ENCODE assay signal across 17 cellular contexts in the genomic region with DNA sequence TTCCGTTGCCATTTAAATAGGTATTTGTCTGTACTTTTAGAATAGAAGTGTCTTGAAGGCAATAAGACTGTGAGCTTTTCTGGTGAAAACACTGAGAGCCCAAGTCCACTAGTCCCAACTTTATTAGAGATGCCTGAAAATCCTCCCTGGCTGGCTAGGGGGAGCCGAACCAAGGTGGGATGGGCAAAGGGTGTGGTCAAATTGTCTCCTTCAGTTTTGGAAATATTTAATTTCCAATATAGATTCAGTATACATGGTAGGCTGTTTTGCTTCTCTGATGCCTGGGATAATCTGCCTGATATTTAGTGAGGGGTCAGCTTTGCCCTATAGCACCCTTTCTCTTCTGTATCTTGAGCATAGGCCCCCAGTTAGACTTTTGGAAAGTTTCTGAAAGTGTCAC. TPM values are rescaled to one million over a fixed set of nuclear protein-coding genes. Genes with fewer than 3 reads are reported as not detected.
DNase-seq lines count a peak whose midpoint lies in the region; ATAC-seq and TF ChIP-seq lines count a peak whose summit lies in the region.
"Had no signal": no experiment of that assay in that cellular context is flagged by ENCODE, and none has a peak within 500 bp of the region (broad histone marks: within the 10 kb centered on the region; RNA-seq: fewer than 3 reads in every experiment).

No MANE protein-coding gene starts in this region.

- H2BK15ac ChIP-seq in mesendoderm (replicated peaks; ENCODE audit: low read depth): no peak overlapping the region

- H2AFZ ChIP-seq in Loucy (ENCODE audit: low read length): no peak overlapping the region

- DNase-seq in AG09309 (ENCODE audit: low read depth): no peak
- DNase-seq in choroid plexus epithelial cell (ENCODE audit: low read depth): no peak
- no peak for DNase-seq in mesendoderm
- no peak for DNase-seq in NCI-H146 (lab: John Stamatoyannopoulos, UW)
- DNase-seq in sigmoid colon: no peak
- DNase-seq in substantia nigra (lab: John Stamatoyannopoulos, UW): no peak
- DNase-seq: COR-L47; GF-D8; lower lobe of right lung; MG63; naive B cell; NCI-H187; NCI-H524; stimulated activated naive CD8-positive, alpha-beta T cell treated with anti-CD3 and anti-CD28 coated beads, Interleukin-15, Interleukin-2, amounts not matched to agents 100 U/mL and 50 U/mL, for 24 hours had no signal

- no peak overlapping the region for H3K27ac ChIP-seq in mesendoderm (ENCODE audit: low read depth, low read length)
- H3K27ac ChIP-seq in sigmoid colon: no peak overlapping the region
- no peak overlapping the region for H3K27ac ChIP-seq in substantia nigra (ENCODE audit: low read depth, low read length, poor library complexity, severe bottlenecking)
- H3K27ac ChIP-seq: lower lobe of right lung had no signal

- no peaks in the 10 kb centered on the region for H3K9me2 ChIP-seq in Loucy (replicated peaks; ENCODE audit: low read depth, low read length)

- no peak overlapping the region for H3K23ac ChIP-seq in mesendoderm (ENCODE audit: low read length)

- H3K4me2 ChIP-seq in Loucy (ENCODE audit: low read depth, low read length, poor library complexity, severe bottlenecking): no peak overlapping the region
- H3K4me2 ChIP-seq in mesendoderm (ENCODE audit: low read length): no peak overlapping the region

- H3K36me3 ChIP-seq in Loucy (ENCODE audit: insufficient read depth, low read length) (no peaks in the 10 kb centered on the region), mesendoderm (ENCODE audit: control insufficient read depth, insufficient read depth, low read length) (no peaks in the 10 kb centered on the region), sigmoid colon (no peaks in the 10 kb centered on the region)
- H3K36me3 ChIP-seq: HAP-1, lower lobe of right lung, MG63 had no signal

- no peak overlapping the region for H4K5ac ChIP-seq in mesendoderm (ENCODE audit: low read length)

- no peak overlapping the region for H2BK5ac ChIP-seq in mesendoderm (ENCODE audit: low read length)

- H3K4ac ChIP-seq in mesendoderm (ENCODE audit: low read depth, low read length): peak overlapping the region; percentile 37

- no peak overlapping the region for H3K4me3 ChIP-seq in AG09309 (ENCODE audit: control insufficient read depth, low read depth, low read length)
- H3K4me3 ChIP-seq in Loucy (ENCODE audit: low read length, poor library complexity, severe bottlenecking): no peak overlapping the region
- no peak overlapping the region for H3K4me3 ChIP-seq in choroid plexus epithelial cell (ENCODE audit: low read depth, low read length)
- H3K4me3 ChIP-seq in mesendoderm (ENCODE audit: low read length): no peak overlapping the region
- no peak overlapping the region for H3K4me3 ChIP-seq in sigmoid colon
- H3K4me3 ChIP-seq: HAP-1, lower lobe of right lung, MG63 had no signal

- no peak overlapping the region for H3K56ac ChIP-seq in mesendoderm (ENCODE audit: low read length)

- intact Hi-C loops in sigmoid colon (cut with DNase I): loop anchor here (10.0 kb wide), 1 partner anchor 258 kb away; no protein-coding TSS in a partner anchor

- H2BK120ac ChIP-seq in mesendoderm (ENCODE audit: low read depth, low read length): peak overlapping the region; percentile 64

- no peaks in the 10 kb centered on the region for H3F3A ChIP-seq in Loucy (ENCODE audit: low read depth)

- H3K9me3 ChIP-seq in Loucy (ENCODE audit: insufficient read depth, low read depth, low read length) (no peaks in the 10 kb centered on the region), sigmoid colon (no peaks in the 10 kb centered on the region)
- H3K9me3 ChIP-seq: HAP-1, lower lobe of right lung, MG63 had no signal

- TF ChIP-seq CTCF in AG09309 (IDR thresholded peaks at IDR 0.05; ENCODE audit: control insufficient read depth, insufficient read depth, low read depth, low read length, missing control alignments) (peak; percentile 12), Loucy (conservative IDR thresholded peaks at IDR 0.05; ENCODE audit: low read length) (peak; percentile 27), choroid plexus epithelial cell (conservative IDR thresholded peaks at IDR 0.05; ENCODE audit: low read depth, low read length) (peak; percentile 26), sigmoid colon (IDR thresholded peaks at IDR 0.05) (no peak)

- H3K79me2 ChIP-seq in Loucy (ENCODE audit: insufficient read depth, low read length): no peaks in the 10 kb centered on the region
- H3K79me2 ChIP-seq in mesendoderm (ENCODE audit: control insufficient read depth, insufficient read depth, low read length): peaks cover 12% of the 10 kb centered on the region

- no peak for TF ChIP-seq POLR2A in sigmoid colon (IDR thresholded peaks at IDR 0.05)

- TF ChIP-seq EP300 in sigmoid colon (IDR thresholded peaks at IDR 0.05): no peak

- no peak overlapping the region for H2AK5ac ChIP-seq in mesendoderm (ENCODE audit: low read length)

- no peaks in the 10 kb centered on the region for H3K79me1 ChIP-seq in mesendoderm (ENCODE audit: low read length)

- no peak for ATAC-seq in GM21390 (IDR thresholded peaks at IDR 0.05; ENCODE audit: unreplicated experiment)
- ATAC-seq: lower lobe of right lung; stimulated activated naive CD8-positive, alpha-beta T cell treated with anti-CD3 and anti-CD28 coated beads, Interleukin-15, Interleukin-2, amounts not matched to agents 100 U/mL and 50 U/mL, for 24 hours had no signal

- peak overlapping the region; percentile 53 for H3K18ac ChIP-seq in mesendoderm (ENCODE audit: low read length)

- no peaks in the 10 kb centered on the region for H4K20me1 ChIP-seq in Loucy (ENCODE audit: insufficient read depth, low read length, poor library complexity, severe bottlenecking)

- no peaks in the 10 kb centered on the region for H3K27me3 ChIP-seq in Loucy (ENCODE audit: insufficient read depth, low read length, poor library complexity, severe bottlenecking)
- no peaks in the 10 kb centered on the region for H3K27me3 ChIP-seq in mesendoderm (ENCODE audit: insufficient read depth, low read length, poor library complexity)
- H3K27me3 ChIP-seq in sigmoid colon: no peaks in the 10 kb centered on the region
- H3K27me3 ChIP-seq: MG63 had no signal

- H3K4me1 ChIP-seq in Loucy (ENCODE audit: insufficient read depth, low read length, poor library complexity, severe bottlenecking) (no peaks in the 10 kb centered on the region), mesendoderm (ENCODE audit: control insufficient read depth, low read depth, low read length) (peaks cover 12% of the 10 kb centered on the region), sigmoid colon (peaks cover 0 to 61% (median 42%) of the 10 kb centered on the region in 4 donors)
- H3K4me1 ChIP-seq: HAP-1 had no signal

- H3K9ac ChIP-seq in Loucy (ENCODE audit: low read depth, low read length, poor library complexity, severe bottlenecking): no peak overlapping the region
- no peak overlapping the region for H3K9ac ChIP-seq in mesendoderm (ENCODE audit: low read length)

- no CpG with 5 or more reads among the region's 2 CpGs for WGBS in mesendoderm (ENCODE audit: extremely low coverage, insufficient coverage, low lambda C conversion rate)
- WGBS in sigmoid colon, 2 donors: 74 to 83% methylated on average over 2 of the region's 2 CpGs

- H4K8ac ChIP-seq in mesendoderm (ENCODE audit: low read depth, low read length): no peak overlapping the region

RNA-seq across cellular contexts. Expression of a gene that starts 3.5 kb away (rescaled TPM):
- 18.6 TPM for polyA plus RNA-seq in mesendoderm (2013, experiment 1 of 2)
- 19.7 TPM for polyA plus RNA-seq in mesendoderm (2013, experiment 2 of 2)
- total RNA-seq in sigmoid colon: 10 to 100 TPM; 27.3 to 37.1 (median 29.3) TPM
- polyA plus RNA-seq in sigmoid colon: 1 to 10 TPM in 1 of 3 donors, under 1 TPM in 2; under 0.01 to 1.3 (median 0.23) TPM

Comparison
In these comparisons a context has a peak if more than half of its experiments do, and no peak if none do; other contexts are left out.
1. CTCF ChIP-seq: peak in AG09309 (single experiment), Loucy (single experiment) and choroid plexus epithelial cell (single experiment); none in sigmoid colon (0 of 4).